ENCODE assay signal across 11 cellular contexts in genomic region chr2:234564719-234565118, GRCh38.
DNase-seq lines count a peak whose midpoint lies in the region; ATAC-seq, FAIRE-seq and TF ChIP-seq lines count a peak whose summit lies in the region.
"Had no signal": no experiment of that assay in that cellular context is flagged by ENCODE, and none has a peak within 500 bp of the region (broad histone marks: within the 10 kb centered on the region; RNA-seq: fewer than 3 reads in every experiment).

No MANE protein-coding gene starts in this region.

- FAIRE-seq in A549 (lab: Jason Lieb, UNC) (no peak), urothelium cell line (lab: Jason Lieb, UNC) (no peak)

- TF ChIP-seq RAD21 in A549 (conservative IDR thresholded peaks at IDR 0.05 in 1 of 2, IDR thresholded peaks at IDR 0.05 in 1 of 2): peak; percentile 42 to 76

- H3K4me1 ChIP-seq in A549 (peaks cover 5% of the 10 kb centered on the region), HEK293 (ENCODE audit: control insufficient read depth, insufficient read depth, low read length) (no peaks in the 10 kb centered on the region), OCI-LY3 (ENCODE audit: low read length) (peaks cover 31% of the 10 kb centered on the region), Peyer's patch (no peaks in the 10 kb centered on the region)
- H3K4me1 ChIP-seq: colonic mucosa had no signal

- H3K36me3 ChIP-seq in HEK293 (ENCODE audit: control insufficient read depth in 2 of 2, insufficient read depth in 1 of 2, low read length in 2 of 2) (no peaks in the 10 kb centered on the region), OCI-LY3 (replicated peaks; ENCODE audit: low read depth, low read length) (no peaks in the 10 kb centered on the region), Peyer's patch (no peaks in the 10 kb centered on the region)
- H3K36me3 ChIP-seq: colonic mucosa had no signal

- no peak for TF ChIP-seq EP300 in A549 (IDR thresholded peaks at IDR 0.05)

- H3K36me3 Mint-ChIP-seq in activated naive CD8-positive, alpha-beta T cell treated with anti-CD3 and anti-CD28 coated beads for 36 hours: no peaks in the 10 kb centered on the region

- no peaks in the 10 kb centered on the region for H4K20me1 ChIP-seq in OCI-LY3 (ENCODE audit: insufficient read depth, low read length)

- H3K4me2 ChIP-seq in A549: no peak overlapping the region
- H3K4me2 ChIP-seq in OCI-LY3 (ENCODE audit: low read length): peak overlapping the region; percentile 58

- H3K9me3 ChIP-seq in A549 (no peaks in the 10 kb centered on the region), HEK293 (ENCODE audit: control insufficient read depth, insufficient read depth, low read depth, low read length) (no peaks in the 10 kb centered on the region), OCI-LY3 (ENCODE audit: insufficient read depth, low read length) (no peaks in the 10 kb centered on the region), Peyer's patch (no peaks in the 10 kb centered on the region)
- H3K9me3 ChIP-seq: colonic mucosa had no signal

- peak overlapping the region; percentile 7 to 43; a peak in 3 of 6 replicates for H3K27ac ChIP-seq in A549
- H3K27ac ChIP-seq in HEK293 (ENCODE audit: extremely low read depth, low read depth, low read length): no peak overlapping the region
- H3K27ac ChIP-seq in OCI-LY3 (ENCODE audit: low read length): peak overlapping the region; percentile 65
- H3K27ac ChIP-seq in Peyer's patch: no peak overlapping the region
- H3K27ac ChIP-seq: colonic mucosa had no signal

- peak overlapping the region; percentile 32 for H3K9ac ChIP-seq in OCI-LY3 (ENCODE audit: low read length)

- H3K27ac Mint-ChIP-seq in activated naive CD8-positive, alpha-beta T cell treated with anti-CD3 and anti-CD28 coated beads for 36 hours: no peak overlapping the region

- peaks cover 4% of the 10 kb centered on the region for H3K9me3 Mint-ChIP-seq in activated naive CD8-positive, alpha-beta T cell treated with anti-CD3 and anti-CD28 coated beads for 36 hours
- H3K9me3 Mint-ChIP-seq: memory B cell had no signal

- DNase-seq in A549 (ENCODE audit: low read depth in 1 of 2, low spot score in 1 of 2) (no peak), fibroblast of the aortic adventitia (ENCODE audit: low read depth) (peak; percentile 80), hypothalamus (lab: John Stamatoyannopoulos, UW) (no peak), urothelium cell line (ENCODE audit: low spot score) (no peak), Peyer's patch (no peak)
- DNase-seq in activated naive CD8-positive, alpha-beta T cell treated with anti-CD3 and anti-CD28 coated beads for 36 hours: no peak
- DNase-seq: Calu3, colonic mucosa had no signal

- no peaks in the 10 kb centered on the region for H3K79me2 ChIP-seq in OCI-LY3 (ENCODE audit: low read length)

- TF ChIP-seq CTCF in A549 (IDR thresholded peaks at IDR 0.05) (peak; percentile 47), HEK293 (tag by site-specific recombination; IDR thresholded peaks at IDR 0.05) (no peak), OCI-LY3 (IDR thresholded peaks at IDR 0.05; ENCODE audit: low read depth, low read length) (peak; percentile 34), fibroblast of the aortic adventitia (IDR thresholded peaks at IDR 0.05; ENCODE audit: insufficient read depth, low read length) (peak; percentile 54), Peyer's patch (IDR thresholded peaks at IDR 0.05) (no peak)

- no peaks in the 10 kb centered on the region for H3K27me3 ChIP-seq in OCI-LY3 (ENCODE audit: low read depth, low read length)
- H3K27me3 ChIP-seq in Peyer's patch: no peaks in the 10 kb centered on the region
- H3K27me3 ChIP-seq: colonic mucosa had no signal

- H3K4me3 Mint-ChIP-seq in activated naive CD8-positive, alpha-beta T cell treated with anti-CD3 and anti-CD28 coated beads for 36 hours: no peak overlapping the region
- H3K4me3 Mint-ChIP-seq: memory B cell had no signal

- peak overlapping the region; percentile 52; the same call in 1 of the 2 replicates for H2AFZ ChIP-seq in OCI-LY3 (ENCODE audit: low read depth, low read length)

- peaks cover 6% of the 10 kb centered on the region for H3K27me3 Mint-ChIP-seq in activated naive CD8-positive, alpha-beta T cell treated with anti-CD3 and anti-CD28 coated beads for 36 hours

- POLR2A ChIA-PET in A549 (lab: Yijun Ruan, JAX) (interaction anchor here (0.6 to 1.2 kb wide), 3 partner anchors 387 to 552 kb away, joined by 3 to 4 read pairs (median 3); partner anchors contain the start of gene SH3BP4), HEK293 (lab: Yijun Ruan, JAX) (no interaction called here)

- peaks cover 3% of the 10 kb centered on the region for H3K4me1 Mint-ChIP-seq in activated naive CD8-positive, alpha-beta T cell treated with anti-CD3 and anti-CD28 coated beads for 36 hours

- no peak overlapping the region for H3K4me3 ChIP-seq in A549
- no peak overlapping the region for H3K4me3 ChIP-seq in HEK293 (ENCODE audit: low read depth, low read length)
- H3K4me3 ChIP-seq in OCI-LY3 (ENCODE audit: low read length): no peak overlapping the region
- no peak overlapping the region for H3K4me3 ChIP-seq in fibroblast of the aortic adventitia (ENCODE audit: low read depth, low read length)
- H3K4me3 ChIP-seq in Peyer's patch: no peak overlapping the region
- H3K4me3 ChIP-seq: colonic mucosa had no signal

- 20% methylated on average over 2 of the region's 2 CpGs for WGBS in A549 (ENCODE audit: missing lambda C conversion rate)

- peak in 1 of 2 experiments; percentile 47; a peak in 1 of 6 replicates for ATAC-seq in A549

- TF ChIP-seq POLR2A in A549 (IDR thresholded peaks at IDR 0.05; ENCODE audit: low read length): no peak
- TF ChIP-seq POLR2A in Peyer's patch (IDR thresholded peaks at IDR 0.05): no peak

- CTCF ChIA-PET in A549 (lab: Yijun Ruan, JAX): interaction anchor here (0.6 to 2.4 kb wide), 18 partner anchors 9 to 552 kb away, joined by 3 to 15 read pairs (median 4); no protein-coding TSS in a partner anchor
- CTCF ChIA-PET in HEK293 (lab: Yijun Ruan, JAX): interaction anchor here (0.7 to 2.6 kb wide), 6 partner anchors 8 to 556 kb away, joined by 3 to 9 read pairs (median 4); no protein-coding TSS in a partner anchor

TF ChIP-seq in A549, 52 proteins besides CTCF, POLR2A, EP300 and RAD21:
- peak; percentile 67 for TF ChIP-seq SMC3 (IDR thresholded peaks at IDR 0.05)
- no peak for TF ChIP-seq TP53 (CRISPR knock-in tag; IDR thresholded peaks at IDR 0.05)
- no peak for TF ChIP-seq HOXA7 (CRISPR knock-in tag; IDR thresholded peaks at IDR 0.05)
- no peak for TF ChIP-seq FOXS1 (CRISPR knock-in tag; IDR thresholded peaks at IDR 0.05)
- no peak for TF ChIP-seq CHD4 (IDR thresholded peaks at IDR 0.05; ENCODE audit: borderline replicate concordance)
- no peak for TF ChIP-seq ZFP36 (IDR thresholded peaks at IDR 0.05; ENCODE audit: borderline replicate concordance, partially characterized antibody)
TF ChIP-seq in A549: peak in this region for 1.

TF ChIP-seq in HEK293, 187 proteins besides CTCF, POLR2A, EP300 and RAD21:
- TF ChIP-seq PRDM10 (tag by site-specific recombination; IDR thresholded peaks at IDR 0.05) (peak; percentile 50; the same call in 1 of the 2 replicates), ZNF302 (tag by site-specific recombination; IDR thresholded peaks at IDR 0.05; ENCODE audit: low read depth) (no peak)
TF ChIP-seq in HEK293: peak in this region for 1.

Comparison
In these comparisons a context has a peak if more than half of its experiments do, and no peak if none do; other contexts are left out.
1. H3K27ac ChIP-seq: peak in A549 (2 of 2) and OCI-LY3 (single experiment); none in HEK293 (single experiment) and Peyer's patch (0 of 4).
2. CTCF ChIP-seq: peak in A549 (single experiment), OCI-LY3 (single experiment) and fibroblast of the aortic adventitia (single experiment); none in HEK293 (single experiment) and Peyer's patch (0 of 6).
3. Of the 5 proteins assayed by ChIP-seq in both HEK293 and A549: peak only in HEK293: none; only in A549: CTCF; in both: none; in neither: 4.